ENCODE assay signal across 9 cellular contexts in genomic region chr14:77007975-77008421, GRCh38. TPM values are rescaled to one million over a fixed set of nuclear protein-coding genes. Genes with fewer than 3 reads are reported as not detected.
DNase-seq lines count a peak whose midpoint lies in the region; ATAC-seq, FAIRE-seq and TF ChIP-seq lines count a peak whose summit lies in the region.
"Had no signal": no experiment of that assay in that cellular context is flagged by ENCODE, and none has a peak within 500 bp of the region (broad histone marks: within the 10 kb centered on the region; RNA-seq: fewer than 3 reads in every experiment).

No MANE protein-coding gene starts in this region.

- peak overlapping the region; percentile 81 to 83 for H3K27ac ChIP-seq in liver (ENCODE audit: low read depth in 1 of 2, low read length in 2 of 2)
- no peak overlapping the region for H3K27ac ChIP-seq in HepG2 (ENCODE audit: extremely low read length, insufficient read depth, low read length)
- peak overlapping the region; percentile 80 for H3K27ac ChIP-seq in colonic mucosa

- no peak for TF ChIP-seq CTCF in liver (IDR thresholded peaks at IDR 0.05; ENCODE audit: low read depth, low read length, missing input control)
- no peak for TF ChIP-seq CTCF in HepG2 (CRISPR knock-in tag; IDR thresholded peaks at IDR 0.05)
- no peak for TF ChIP-seq CTCF in colonic mucosa (IDR thresholded peaks at IDR 0.05)

- CTCF ChIA-PET in HepG2 (lab: Yijun Ruan, JAX; ENCODE audit: low intra/inter-chr PET ratio, low total read pairs) = no interaction called here

- TF ChIP-seq RAD21 in liver (IDR thresholded peaks at IDR 0.05) (peak; percentile 58 to 76), HepG2 (CRISPR knock-in tag; IDR thresholded peaks at IDR 0.05) (no peak)

- H3K4me3 ChIP-seq in liver (ENCODE audit: low read depth in 1 of 3, low read length in 3 of 3) (no peak overlapping the region), HepG2 (replicated peaks in 1 of 3; ENCODE audit: insufficient read depth in 1 of 3, low read depth in 2 of 3, low read length in 3 of 3) (no peak overlapping the region), colonic mucosa (no peak overlapping the region)
- H3K4me3 ChIP-seq: Peyer's patch had no signal

- H4K20me1 ChIP-seq in HepG2 (ENCODE audit: insufficient read depth, low read length) = no peaks in the 10 kb centered on the region

- POLR2A ChIA-PET in HepG2 (lab: Yijun Ruan, JAX) = no interaction called here

- no peaks in the 10 kb centered on the region for H3K9me3 ChIP-seq in liver (ENCODE audit: control insufficient read depth in 4 of 4, low read length in 3 of 4)
- no peaks in the 10 kb centered on the region for H3K9me3 ChIP-seq in HepG2 (ENCODE audit: low read length)
- no peaks in the 10 kb centered on the region for H3K9me3 ChIP-seq in colonic mucosa
- H3K9me3 ChIP-seq: Peyer's patch had no signal

- no peak overlapping the region for H3K4me2 ChIP-seq in HepG2 (ENCODE audit: low read depth, low read length)

- no TSS peak for BruUV-seq in HepG2 (replicated peaks; lab: Mats Ljungman, UMichigan)

- H3K36me3 ChIP-seq in liver (ENCODE audit: control insufficient read depth in 4 of 4, insufficient read depth in 3 of 4, low read depth in 1 of 4, low read length in 3 of 4) (no peaks in the 10 kb centered on the region), HepG2 (replicated peaks in 1 of 2; ENCODE audit: control insufficient read depth in 1 of 2, insufficient read depth in 2 of 2, low read length in 2 of 2) (no peaks in the 10 kb centered on the region), colonic mucosa (no peaks in the 10 kb centered on the region)
- H3K36me3 ChIP-seq: Peyer's patch had no signal

- intact Hi-C loops in HepG2 (cut with micrococcal nuclease; ENCODE audit: unreplicated experiment) (no loop called here), colonic mucosa (cut with DNase I) (no loop called here)

- no peaks in the 10 kb centered on the region for H3K79me2 ChIP-seq in HepG2 (ENCODE audit: insufficient read depth, low read length)

- WGBS in liver = 25% methylated on average over 3 of the region's 3 CpGs
- WGBS in HepG2 (ENCODE audit: low lambda C conversion rate) = 21% methylated on average over 3 of the region's 3 CpGs

- TF ChIP-seq EP300 in HepG2 (IDR thresholded peaks at IDR 0.05; ENCODE audit: low read depth in 2 of 2, low read length in 2 of 2) = no peak
- TF ChIP-seq EP300 in HepG2 (CRISPR knock-in tag; IDR thresholded peaks at IDR 0.05; ENCODE audit: borderline replicate concordance) = no peak

- H3K9ac ChIP-seq in liver (ENCODE audit: low read depth in 1 of 2, low read length in 2 of 2) (no peak overlapping the region), HepG2 (ENCODE audit: insufficient read depth, low read depth, low read length) (no peak overlapping the region), colonic mucosa (ENCODE audit: low read depth in 2 of 2, low read length in 2 of 2) (peak overlapping the region in 1 of 2 donors; percentile 59)

- no peak overlapping the region for H2AFZ ChIP-seq in HepG2 (ENCODE audit: low read length)

- FAIRE-seq in HepG2 (lab: Jason Lieb, UNC) = no peak

- DNase-seq in HepG2 (ENCODE audit: low spot score) = no peak
- DNase-seq in colonic mucosa = peak; percentile 89
- peak; percentile 83 for DNase-seq in mucosa of gallbladder (ENCODE audit: low spot score)
- DNase-seq in EL = no peak
- no peak for DNase-seq in activated CD4-positive, alpha-beta T cell treated with anti-CD3 and anti-CD28 coated beads, Interleukin-2, amount 50 U/mL, for 1 hour
- DNase-seq in NCI-H2171 (lab: John Stamatoyannopoulos, UW) = no peak
- no peak for DNase-seq in HuH-7 (ENCODE audit: low spot score)
- DNase-seq: Peyer's patch had no signal

- no peak for ATAC-seq in HepG2

- peaks cover 18 to 72% (median 51%) of the 10 kb centered on the region in 4 donors for H3K4me1 ChIP-seq in liver (ENCODE audit: control insufficient read depth in 4 of 4, insufficient read depth in 4 of 4, low read length in 3 of 4)
- H3K4me1 ChIP-seq in HepG2 (ENCODE audit: insufficient read depth, low read length) = peaks cover 51% of the 10 kb centered on the region
- peaks cover 31% of the 10 kb centered on the region for H3K4me1 ChIP-seq in colonic mucosa

- in situ Hi-C loops in HepG2 (cut with HindIII; ENCODE audit: extremely low pct_ligation_motif_present, low pct_unique_long_range_greater_than_20kb) = no loop called here

- H3K27me3 ChIP-seq in liver (ENCODE audit: control insufficient read depth in 4 of 4, insufficient read depth in 4 of 4, low read length in 3 of 4) = no peaks in the 10 kb centered on the region
- H3K27me3 ChIP-seq in HepG2 (ENCODE audit: control insufficient read depth in 1 of 2, insufficient read depth in 2 of 2, low read length in 2 of 2) = peaks cover 0 to 38% of the 10 kb centered on the region in 2 experiments; a peak in 3 of 5 replicates
- H3K27me3 ChIP-seq in colonic mucosa = no peaks in the 10 kb centered on the region
- H3K27me3 ChIP-seq: Peyer's patch had no signal

- TF ChIP-seq POLR2A in HepG2 (IDR thresholded peaks at IDR 0.05; ENCODE audit: insufficient read depth in 1 of 2, low read depth in 2 of 2, low read length in 2 of 2) = no peak

TF ChIP-seq in liver, 16 proteins besides CTCF, POLR2A, EP300 and RAD21 (continues in another document):
- TF ChIP-seq ZBTB33 (IDR thresholded peaks at IDR 0.05) (peak; percentile 79), GABPA (IDR thresholded peaks at IDR 0.05 in 1 of 2, conservative IDR thresholded peaks at IDR 0.05 in 1 of 2) (peak in 1 of 2 donors; percentile 51), JUND (IDR thresholded peaks at IDR 0.05) (peak; percentile 73 to 77), FOXA1 (IDR thresholded peaks at IDR 0.05) (no peak), HNF4A (conservative IDR thresholded peaks at IDR 0.05) (peak; percentile 71 to 80), FOXA2 (IDR thresholded peaks at IDR 0.05) (peak; percentile 4)

TF ChIP-seq in HepG2, 621 proteins besides CTCF, POLR2A, EP300 and RAD21 (continues in another document):
- TF ChIP-seq JARID2 (CRISPR knock-in tag; IDR thresholded peaks at IDR 0.05; ENCODE audit: insufficient replicate concordance) (no peak), USF2 (IDR thresholded peaks at IDR 0.05; ENCODE audit: low read depth, low read length) (no peak), USF2 (CRISPR knock-in tag; IDR thresholded peaks at IDR 0.05; ENCODE audit: borderline replicate concordance) (no peak), WIZ (CRISPR knock-in tag; IDR thresholded peaks at IDR 0.05) (no peak), SP4 (CRISPR knock-in tag; IDR thresholded peaks at IDR 0.05) (no peak)
- TF ChIP-seq, protein P1, sequence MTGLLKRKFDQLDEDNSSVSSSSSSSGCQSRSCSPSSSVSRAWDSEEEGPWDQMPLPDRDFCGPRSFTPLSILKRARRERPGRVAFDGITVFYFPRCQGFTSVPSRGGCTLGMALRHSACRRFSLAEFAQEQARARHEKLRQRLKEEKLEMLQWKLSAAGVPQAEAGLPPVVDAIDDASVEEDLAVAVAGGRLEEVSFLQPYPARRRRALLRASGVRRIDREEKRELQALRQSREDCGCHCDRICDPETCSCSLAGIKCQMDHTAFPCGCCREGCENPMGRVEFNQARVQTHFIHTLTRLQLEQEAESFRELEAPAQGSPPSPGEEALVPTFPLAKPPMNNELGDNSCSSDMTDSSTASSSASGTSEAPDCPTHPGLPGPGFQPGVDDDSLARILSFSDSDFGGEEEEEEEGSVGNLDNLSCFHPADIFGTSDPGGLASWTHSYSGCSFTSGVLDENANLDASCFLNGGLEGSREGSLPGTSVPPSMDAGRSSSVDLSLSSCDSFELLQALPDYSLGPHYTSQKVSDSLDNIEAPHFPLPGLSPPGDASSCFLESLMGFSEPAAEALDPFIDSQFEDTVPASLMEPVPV (CRISPR knock-in tag; IDR thresholded peaks at IDR 0.05) = no peak

RNA-seq across cellular contexts. Expression of gene IRF2BPL, which starts 20.5 kb away (rescaled TPM):
- 10 to 100 TPM in 1 of 2 donors, 1 to 10 TPM in 1; 7.6 to 15.8 TPM for total RNA-seq in liver
- 1 to 10 TPM; 3.8 to 7.1 TPM for polyA plus RNA-seq in liver
- total RNA-seq in HepG2 (2016; rRNA removed; fragmentation: Illumina TruSeq; extraction: Trizol) = 6.2 and 8.4 TPM in 2 replicates
- total RNA-seq in HepG2 (2016; cell fraction: cytosol; rRNA removed; fragmentation: Illumina TruSeq; extraction: Trizol; ENCODE audit: low read depth) = 0.88 and 1.1 TPM in 2 replicates
- 6.2 and 7.9 TPM in 2 replicates for total RNA-seq in HepG2 (2016; cell fraction: insoluble cytoplasmic fraction; rRNA removed; fragmentation: Illumina TruSeq; extraction: Trizol)
- 3.5 and 4.3 TPM in 2 replicates for total RNA-seq in HepG2 (2016; cell fraction: membrane; rRNA removed; fragmentation: Illumina TruSeq; extraction: Trizol)
- 5.8 and 6.6 TPM in 2 replicates for total RNA-seq in HepG2 (2016; cell fraction: nucleus; rRNA removed; fragmentation: Illumina TruSeq; extraction: Trizol)
- polyA plus RNA-seq in HepG2 (2011; rRNA removed) = 6.6 and 7.8 TPM in 2 replicates
- 6.1 and 8.5 TPM in 2 replicates for polyA plus RNA-seq in HepG2 (2011; cell fraction: cytosol; rRNA removed)
- 9.9 and 12.0 TPM in 2 replicates for polyA plus RNA-seq in HepG2 (2011; cell fraction: nucleus; rRNA removed)
- 13.5 and 21.1 TPM in 2 replicates for polyA plus RNA-seq in HepG2 (2012)
- polyA plus RNA-seq in HepG2 (2016; cell fraction: cytosol; fragmentation: Illumina TruSeq; extraction: Trizol; ENCODE audit: low read depth) = 0.57 and 0.58 TPM in 2 replicates
- 8.8 and 10.6 TPM in 2 replicates for polyA plus RNA-seq in HepG2 (2016; cell fraction: insoluble cytoplasmic fraction; fragmentation: Illumina TruSeq; extraction: Trizol; ENCODE audit: low read depth)
- 2.4 and 2.6 TPM in 2 replicates for polyA plus RNA-seq in HepG2 (2016; cell fraction: membrane; fragmentation: Illumina TruSeq; extraction: Trizol; ENCODE audit: low read depth)
- polyA plus RNA-seq in HepG2 (2016; cell fraction: nucleus; fragmentation: Illumina TruSeq; extraction: Trizol; ENCODE audit: insufficient read depth, low read depth) = 9.6 and 10.7 TPM in 2 replicates
- polyA minus RNA-seq in HepG2 (2011; rRNA and poly(A)+ RNA removed; ENCODE audit: low replicate concordance) = 5.2 and 20.2 TPM in 2 replicates
- polyA minus RNA-seq in HepG2 (2011; cell fraction: cytosol; rRNA and poly(A)+ RNA removed) = 14.8 and 18.3 TPM in 2 replicates
- polyA minus RNA-seq in HepG2 (2011; cell fraction: nucleus; rRNA and poly(A)+ RNA removed) = 5.8 and 8.6 TPM in 2 replicates
- 10 to 100 TPM; 18.3 to 27.1 TPM for total RNA-seq in colonic mucosa
- 70.9 TPM for total RNA-seq in mucosa of gallbladder

Comparison
In these comparisons a context has a peak if more than half of its experiments do, and no peak if none do; other contexts are left out.
1. DNase-seq: peak in colonic mucosa (single experiment) and mucosa of gallbladder (single experiment); none in HepG2 (single experiment), EL (single experiment), activated CD4-positive, alpha-beta T cell treated with anti-CD3 and anti-CD28 coated beads, Interleukin-2, amount 50 U/mL, for 1 hour (single experiment), NCI-H2171 (single experiment) and HuH-7 (single experiment).